ENCODE assay signal across 12 cellular contexts in genomic region chr21:42557420-42557819, GRCh38.
"Had no signal": no experiment of that assay in that cellular context is flagged by ENCODE, and none has a peak within 500 bp of the region (broad histone marks: within the 10 kb centered on the region; RNA-seq: fewer than 3 reads in every experiment).

No MANE protein-coding gene starts in this region.

- H3K36me3 ChIP-seq: neural progenitor cell had no signal

- ATAC-seq: foreskin keratinocyte, pancreas, T-helper 17 cell had no signal

- H3K9me3 Mint-ChIP-seq: neural progenitor cell had no signal

- H3K27ac ChIP-seq: coronary artery, foreskin keratinocyte, neural progenitor cell, pancreas, skin epidermis, transverse colon had no signal

- H3K4me1 ChIP-seq: foreskin keratinocyte, pancreas had no signal

- H3K36me3 Mint-ChIP-seq: neural progenitor cell had no signal

- H3K27me3 ChIP-seq: foreskin keratinocyte, neural progenitor cell, pancreas, transverse colon had no signal

- H3K4me3 ChIP-seq: coronary artery, neural progenitor cell, pancreas, skin epidermis, transverse colon had no signal

- H3K9ac ChIP-seq: neural progenitor cell had no signal

- H3K4me2 ChIP-seq: neural progenitor cell had no signal

- H3K27ac Mint-ChIP-seq: neural progenitor cell, T-helper 17 cell had no signal

- H3K4me3 Mint-ChIP-seq: neural progenitor cell, T-helper 17 cell had no signal

- H3K9me3 ChIP-seq: pancreas, transverse colon had no signal

- H3K27me3 Mint-ChIP-seq: T-helper 17 cell had no signal

- DNase-seq: activated CD4-positive, alpha-beta T cell treated with anti-CD3 and anti-CD28 coated beads, Interleukin-2, amount 50 U/mL, for 48 hours; activated naive CD4-positive, alpha-beta T cell treated with Interleukin-2 at 50 U/mL for 16 hours; caudate nucleus; effector CD4-positive, alpha-beta T cell; foreskin keratinocyte; stimulated activated CD4-positive, alpha-beta T cell treated with anti-CD3 and anti-CD28 coated beads, Interleukin-4, amount 100 ng/mL, for 4 hours had no signal
